In genomic region chr16:12458591-12459400, GRCh38 we compare ENCODE assay signal across 10 cellular contexts.
A peak's percentile ranks its signal among the peaks of the same experiment; 100 is the strongest.
DNase-seq lines count a peak whose midpoint lies in the region; ATAC-seq and TF ChIP-seq lines count a peak whose summit lies in the region.
"Had no signal": no experiment of that assay in that cellular context is flagged by ENCODE, and none has a peak within 500 bp of the region (broad histone marks: within the 10 kb centered on the region; RNA-seq: fewer than 3 reads in every experiment).

No MANE protein-coding gene starts in this region.

- no peaks in the 10 kb centered on the region for H3K9me3 Mint-ChIP-seq in stimulated activated naive CD8-positive, alpha-beta T cell treated with anti-CD3 and anti-CD28 coated beads, Interleukin-15, Interleukin-2, amounts not matched to agents 100 ng/mL and 50 ng/mL, for 24 hours

- DNase-seq in activated CD4-positive, CD25-positive, alpha-beta regulatory T cell treated with anti-CD3 and anti-CD28 coated beads, Interleukin-2, amount 50 U/mL, for 72 hours: no peak
- DNase-seq in OCI-LY7 (ENCODE audit: low spot score) (peak; percentile 15), cardiac septum (ENCODE audit: low spot score) (peak; percentile 81), AG08395 (ENCODE audit: low spot score) (no peak), foreskin melanocyte (no peak)

- H3K9me3 ChIP-seq in OCI-LY7 (ENCODE audit: low read length): no peaks in the 10 kb centered on the region

- peak overlapping the region; percentile 7 for H3K4me3 Mint-ChIP-seq in stimulated activated naive CD8-positive, alpha-beta T cell treated with anti-CD3 and anti-CD28 coated beads, Interleukin-15, Interleukin-2, amounts not matched to agents 100 ng/mL and 50 ng/mL, for 24 hours

- no TSS peak for BruUV-seq in OCI-LY7 (replicated peaks; lab: Mats Ljungman, UMichigan)

- POLR2A ChIA-PET in OCI-LY7 (lab: Charles Lee): interaction anchor here (1.4 kb wide), 1 partner anchor 22 kb away, joined by 3 read pairs; no protein-coding TSS in a partner anchor

- H3K79me2 ChIP-seq in OCI-LY7 (ENCODE audit: insufficient read depth, low read depth, low read length): no peaks in the 10 kb centered on the region

- peaks cover 29% of the 10 kb centered on the region for H3K4me1 Mint-ChIP-seq in stimulated activated naive CD8-positive, alpha-beta T cell treated with anti-CD3 and anti-CD28 coated beads, Interleukin-15, Interleukin-2, amounts not matched to agents 100 ng/mL and 50 ng/mL, for 24 hours (ENCODE audit: low read depth)

- H3K4me3 ChIP-seq in OCI-LY7 (ENCODE audit: low read depth, low read length, poor library complexity, severe bottlenecking): no peak overlapping the region

- H3K4me1 ChIP-seq in OCI-LY7 (ENCODE audit: insufficient read depth, low read length, poor library complexity, severe bottlenecking): peaks cover 14% of the 10 kb centered on the region

- no peaks in the 10 kb centered on the region for H3K27me3 Mint-ChIP-seq in stimulated activated naive CD8-positive, alpha-beta T cell treated with anti-CD3 and anti-CD28 coated beads, Interleukin-15, Interleukin-2, amounts not matched to agents 100 ng/mL and 50 ng/mL, for 24 hours

- no peaks in the 10 kb centered on the region; the same call in 1 of the 2 replicates for H3K36me3 ChIP-seq in OCI-LY7 (ENCODE audit: insufficient read depth, low read length)

- ATAC-seq in activated CD4-positive, CD25-positive, alpha-beta regulatory T cell treated with anti-CD3 and anti-CD28 coated beads, Interleukin-2, amount 50 U/mL, for 24 hours: peak; percentile 62 to 65
- no peak for ATAC-seq in HG03095 (IDR thresholded peaks at IDR 0.05; ENCODE audit: unreplicated experiment)
- ATAC-seq: HCT116 had no signal

- H2AFZ ChIP-seq in OCI-LY7 (ENCODE audit: low read length): no peak overlapping the region

- no peak for TF ChIP-seq CTCF in OCI-LY7 (conservative IDR thresholded peaks at IDR 0.05; ENCODE audit: low read length)

- intact Hi-C loops in OCI-LY7 (cut with micrococcal nuclease; ENCODE audit: unreplicated experiment): loop anchor here (5.0 kb wide), 1 partner anchor 359 kb away; no protein-coding TSS in a partner anchor
- intact Hi-C loops in cardiac septum (cut with DNase I): loop anchor here (5.0 kb wide), 1 partner anchor 359 kb away; no protein-coding TSS in a partner anchor

- CTCF ChIA-PET in OCI-LY7 (lab: Charles Lee; ENCODE audit: unreplicated experiment): no interaction called here

- no peaks in the 10 kb centered on the region for H3K9me2 ChIP-seq in OCI-LY7 (ENCODE audit: insufficient read depth, low read length)

- peaks cover 3% of the 10 kb centered on the region for H3K36me3 Mint-ChIP-seq in stimulated activated naive CD8-positive, alpha-beta T cell treated with anti-CD3 and anti-CD28 coated beads, Interleukin-15, Interleukin-2, amounts not matched to agents 100 ng/mL and 50 ng/mL, for 24 hours (ENCODE audit: low read depth)

- H3K27ac ChIP-seq in OCI-LY7 (ENCODE audit: low read depth, low read length, poor library complexity, severe bottlenecking): no peak overlapping the region
- H3K27ac ChIP-seq: 22Rv1 had no signal

- peak overlapping the region; percentile 57 for H3K27ac Mint-ChIP-seq in stimulated activated naive CD8-positive, alpha-beta T cell treated with anti-CD3 and anti-CD28 coated beads, Interleukin-15, Interleukin-2, amounts not matched to agents 100 ng/mL and 50 ng/mL, for 24 hours

- no peaks in the 10 kb centered on the region for H4K20me1 ChIP-seq in OCI-LY7 (ENCODE audit: insufficient read depth, low read length)

- H3K4me2 ChIP-seq in OCI-LY7 (ENCODE audit: low read length): no peak overlapping the region

Comparison
In these comparisons a context has a peak if more than half of its experiments do, and no peak if none do; other contexts are left out.
1. DNase-seq: peak in OCI-LY7 (single experiment) and cardiac septum (single experiment); none in activated CD4-positive, CD25-positive, alpha-beta regulatory T cell treated with anti-CD3 and anti-CD28 coated beads, Interleukin-2, amount 50 U/mL, for 72 hours (single experiment), AG08395 (single experiment) and foreskin melanocyte (single experiment).